Comparison of ENCODE assay signal across 20 cellular contexts in genomic region chr10:34647157-34647556, GRCh38.
DNase-seq lines count a peak whose midpoint lies in the region; ATAC-seq and TF ChIP-seq lines count a peak whose summit lies in the region.
"Had no signal": no experiment of that assay in that cellular context is flagged by ENCODE, and none has a peak within 500 bp of the region (broad histone marks: within the 10 kb centered on the region; RNA-seq: fewer than 3 reads in every experiment).

No MANE protein-coding gene starts in this region.

- H2BK12ac ChIP-seq in H9 (ENCODE audit: insufficient read length, low read depth, low read length): no peak overlapping the region

- H2BK20ac ChIP-seq in H9 (ENCODE audit: low read depth, low read length, poor library complexity, severe bottlenecking): no peak overlapping the region

- H3K4me3 Mint-ChIP-seq in mesothelial cell of epicardium: no peak overlapping the region
- no peak overlapping the region for H3K4me3 Mint-ChIP-seq in H9
- H3K4me3 Mint-ChIP-seq: CD4-positive, CD25-positive, alpha-beta regulatory T cell; CD8-positive, alpha-beta memory T cell; IgD-negative memory B cell had no signal

- peak overlapping the region; percentile 53 for H3K27ac Mint-ChIP-seq in mesothelial cell of epicardium
- H3K27ac Mint-ChIP-seq in H9: no peak overlapping the region; a peak in 2 of 7 replicates
- H3K27ac Mint-ChIP-seq: CD4-positive, CD25-positive, alpha-beta regulatory T cell; CD8-positive, alpha-beta memory T cell; IgD-negative memory B cell had no signal

- H3K4ac ChIP-seq in H9 (ENCODE audit: low read depth, low read length): no peak overlapping the region

- H2AFZ ChIP-seq in H9 (ENCODE audit: low read length): no peak overlapping the region

- no peak overlapping the region for H3K14ac ChIP-seq in H9 (ENCODE audit: insufficient read depth, low read length)

- no peaks in the 10 kb centered on the region for H3K36me3 ChIP-seq in right atrium auricular region
- H3K36me3 ChIP-seq: BE2C had no signal

- H3K27ac ChIP-seq in right atrium auricular region (no peak overlapping the region), H9 (ENCODE audit: insufficient read length, low read depth, low read length) (no peak overlapping the region)

- H4K8ac ChIP-seq in H9 (replicated peaks; ENCODE audit: insufficient read length, low read depth, low read length): no peak overlapping the region

- no peak overlapping the region for H3K4me3 ChIP-seq in right atrium auricular region
- H3K4me3 ChIP-seq: GM12878 had no signal

- TF ChIP-seq CTCF in right atrium auricular region (IDR thresholded peaks at IDR 0.05) (no peak), mesothelial cell of epicardium (IDR thresholded peaks at IDR 0.05; ENCODE audit: unreplicated experiment) (no peak), H9 (conservative IDR thresholded peaks at IDR 0.05) (no peak)

- peaks cover 3% of the 10 kb centered on the region; the same call in 1 of the 2 replicates for H3K79me2 ChIP-seq in H9 (ENCODE audit: insufficient read depth, low read length)

- no peaks in the 10 kb centered on the region for H3K23me2 ChIP-seq in H9 (ENCODE audit: insufficient read length, low read depth, low read length, poor library complexity, severe bottlenecking)

- intact Hi-C loops in left ventricle myocardium superior (cut with micrococcal nuclease): no loop called here
- intact Hi-C loops in posterior cingulate gyrus (cut with DNase I): no loop called here

- no peak overlapping the region for H3K9ac ChIP-seq in H9 (ENCODE audit: extremely low read depth, insufficient read length, low read length)

- DNase-seq in left ventricle myocardium superior (no peak), right atrium auricular region (ENCODE audit: low spot score) (no peak), left lobe of liver (ENCODE audit: low spot score) (no peak), mesothelial cell of epicardium (ENCODE audit: low spot score in 2 of 2, unreplicated experiment in 2 of 2) (no peak), activated gamma-delta T cell (lab: John Stamatoyannopoulos, UW) (no peak), H9 (no peak), posterior cingulate gyrus (no peak)
- DNase-seq: BE2C; C1 segment of cervical spinal cord; CD4-positive, CD25-positive, alpha-beta regulatory T cell; CD8-positive, alpha-beta memory T cell; COR-L47; DMS 273 treated with DMSO at 0.1 percent for 48 hours; DMS53; DND-41; EL; GOT3; H7 had no signal

- no peak overlapping the region for H4K91ac ChIP-seq in H9 (ENCODE audit: insufficient read length, low read depth, low read length)

- H3K56ac ChIP-seq in H9 (ENCODE audit: insufficient read length, low read depth, low read length): no peak overlapping the region

- H3T11ph ChIP-seq in H9 (ENCODE audit: low read length): no peak overlapping the region

- no peak overlapping the region for H2BK15ac ChIP-seq in H9 (ENCODE audit: low read depth, low read length)

- no peaks in the 10 kb centered on the region for H3K9me3 ChIP-seq in right atrium auricular region
- no peaks in the 10 kb centered on the region for H3K9me3 ChIP-seq in H9 (ENCODE audit: control insufficient read depth, low read depth, low read length)
- H3K9me3 ChIP-seq: BE2C had no signal

- H3K4me1 Mint-ChIP-seq in mesothelial cell of epicardium: peaks cover 48% of the 10 kb centered on the region
- peaks cover 38% of the 10 kb centered on the region in 2 experiments for H3K4me1 Mint-ChIP-seq in H9
- H3K4me1 Mint-ChIP-seq: CD4-positive, CD25-positive, alpha-beta regulatory T cell; CD8-positive, alpha-beta memory T cell; IgD-negative memory B cell had no signal

- no peak overlapping the region for H2BK5ac ChIP-seq in H9 (ENCODE audit: insufficient read length, low read length)

- H3K27me3 ChIP-seq in right atrium auricular region (no peaks in the 10 kb centered on the region), H9 (ENCODE audit: insufficient read depth, low read length) (no peaks in the 10 kb centered on the region)
- H3K27me3 ChIP-seq: BE2C had no signal

- H3K18ac ChIP-seq in H9 (ENCODE audit: insufficient read length, low read depth, low read length): no peak overlapping the region

- H3K79me1 ChIP-seq in H9 (ENCODE audit: insufficient read depth, low read depth, low read length, poor library complexity, severe bottlenecking): peaks cover 3% of the 10 kb centered on the region

- H3K23ac ChIP-seq in H9 (ENCODE audit: insufficient read length, low read depth, low read length): no peak overlapping the region

- H3K9me3 Mint-ChIP-seq in mesothelial cell of epicardium (no peaks in the 10 kb centered on the region), H9 (no peaks in the 10 kb centered on the region)
- H3K9me3 Mint-ChIP-seq: CD4-positive, CD25-positive, alpha-beta regulatory T cell; CD8-positive, alpha-beta memory T cell; IgD-negative memory B cell had no signal

- H4K5ac ChIP-seq in H9 (ENCODE audit: insufficient read length, low read depth, low read length): no peak overlapping the region

- no CpG with 5 or more reads among the region's 7 CpGs for WGBS in H9 (ENCODE audit: extremely low coverage, insufficient read length, low lambda C conversion rate)

- ATAC-seq in left ventricle myocardium superior (peak; percentile 39), left lobe of liver (peak; percentile 42)
- ATAC-seq: GM12878 had no signal

- H3K4me1 ChIP-seq in right atrium auricular region (peaks cover 0 to 40% of the 10 kb centered on the region in 2 donors), H9 (ENCODE audit: insufficient read depth, low read length) (peaks cover 16% of the 10 kb centered on the region)
- H3K4me1 ChIP-seq: BE2C had no signal

- H2AK5ac ChIP-seq in H9 (ENCODE audit: insufficient read length, low read length): no peak overlapping the region

- H4K20me1 ChIP-seq in H9 (ENCODE audit: control insufficient read depth, insufficient read depth, insufficient read length): no peaks in the 10 kb centered on the region

- no peak overlapping the region for H3K4me2 ChIP-seq in H9 (ENCODE audit: insufficient read depth, insufficient read length, low read length)

- H2BK120ac ChIP-seq in H9 (ENCODE audit: low read depth, low read length, poor library complexity, severe bottlenecking): no peak overlapping the region

- H3K27me3 Mint-ChIP-seq in mesothelial cell of epicardium (ENCODE audit: low read depth) (no peaks in the 10 kb centered on the region), H9 (ENCODE audit: low read depth) (no peaks in the 10 kb centered on the region; the same call in 1 of the 2 replicates)
- H3K27me3 Mint-ChIP-seq: CD4-positive, CD25-positive, alpha-beta regulatory T cell; IgD-negative memory B cell had no signal

- no peaks in the 10 kb centered on the region for H3K36me3 Mint-ChIP-seq in mesothelial cell of epicardium
- H3K36me3 Mint-ChIP-seq in H9 (ENCODE audit: insufficient read depth in 1 of 3, low read depth in 3 of 3): no peaks in the 10 kb centered on the region
- H3K36me3 Mint-ChIP-seq: CD4-positive, CD25-positive, alpha-beta regulatory T cell; CD8-positive, alpha-beta memory T cell; IgD-negative memory B cell had no signal
